ENCODE assay signal across 12 cellular contexts in the genomic region with DNA sequence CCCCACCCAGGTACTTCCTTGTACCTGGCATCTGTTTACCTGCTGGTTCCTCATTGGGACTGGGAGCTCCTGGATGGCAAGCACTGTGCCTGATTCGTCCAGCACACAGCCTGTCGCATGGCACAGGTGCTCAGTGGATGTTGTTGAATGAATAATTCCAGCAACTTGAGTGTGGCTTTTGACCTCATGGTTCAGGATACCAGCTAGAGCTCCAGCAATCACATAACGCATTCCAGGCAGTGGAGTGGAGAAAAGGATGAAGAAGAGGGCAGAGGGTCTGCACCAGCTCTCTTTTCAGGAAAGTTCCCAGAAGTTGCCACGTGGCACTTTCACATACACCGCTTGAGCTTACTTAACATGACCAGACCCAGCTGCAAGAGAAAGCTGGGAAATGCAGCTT. TPM values are rescaled to one million over a fixed set of nuclear protein-coding genes. Genes with fewer than 3 reads are reported as not detected.
A peak's percentile ranks its signal among the peaks of the same experiment; 100 is the strongest.
DNase-seq lines count a peak whose midpoint lies in the region; ATAC-seq, FAIRE-seq and TF ChIP-seq lines count a peak whose summit lies in the region.
"Had no signal": no experiment of that assay in that cellular context is flagged by ENCODE, and none has a peak within 500 bp of the region (broad histone marks: within the 10 kb centered on the region; RNA-seq: fewer than 3 reads in every experiment).

No MANE protein-coding gene starts in this region.

- H3K27me3 Mint-ChIP-seq in CD8-positive, alpha-beta T cell (ENCODE audit: low read depth): no peaks in the 10 kb centered on the region

- H3K9ac ChIP-seq in endothelial cell of umbilical vein (replicated peaks; ENCODE audit: extremely low read depth, insufficient read depth, low read length): no peak overlapping the region

- POLR2A ChIA-PET in CD8-positive, alpha-beta T cell (lab: Charles Lee): interaction anchor here (0.8 kb wide), 1 partner anchor 472 kb away, joined by 3 read pairs; the partner anchor contains the start of gene UBE2G1
- POLR2A ChIA-PET in RWPE1 (lab: Yijun Ruan, JAX; ENCODE audit: low non-redundant PET) (no interaction called here), endothelial cell of umbilical vein (lab: Charles Lee) (no interaction called here)

- no peak overlapping the region for H3K4me2 ChIP-seq in endothelial cell of umbilical vein (ENCODE audit: insufficient read depth, low read length)

- H3K4me1 ChIP-seq in CD8-positive, alpha-beta T cell (ENCODE audit: insufficient read depth, low read length): peaks cover 17% of the 10 kb centered on the region
- peaks cover 44% of the 10 kb centered on the region for H3K4me1 ChIP-seq in endothelial cell of umbilical vein (ENCODE audit: control insufficient read depth, extremely low read depth, insufficient read depth, low read length)
- peaks cover 28 to 42% (median 29%) of the 10 kb centered on the region in 3 donors for H3K4me1 ChIP-seq in pancreas

- BruUV-seq in endothelial cell of umbilical vein (replicated peaks; lab: Mats Ljungman, UMichigan): no TSS peak

- H4K20me1 ChIP-seq in endothelial cell of umbilical vein (replicated peaks; ENCODE audit: control insufficient read depth, extremely low read depth, insufficient read depth, low read length): no peaks in the 10 kb centered on the region

- H3K4me3 ChIP-seq in CD8-positive, alpha-beta T cell (ENCODE audit: low read depth, low read length): no peak overlapping the region
- H3K4me3 ChIP-seq in endothelial cell of umbilical vein (replicated peaks in 1 of 3; ENCODE audit: insufficient read depth in 1 of 3, low read depth in 1 of 3, low read length in 3 of 3): no peak overlapping the region
- no peak overlapping the region for H3K4me3 ChIP-seq in pancreas

- FAIRE-seq in endothelial cell of umbilical vein (lab: Jason Lieb, UNC): no peak
- FAIRE-seq in pancreas (lab: Jason Lieb, UNC): no peak

- H3K4me3 Mint-ChIP-seq in CD8-positive, alpha-beta T cell: peak overlapping the region; percentile 74

- no peak overlapping the region for H3K27ac Mint-ChIP-seq in CD8-positive, alpha-beta T cell

- dilution Hi-C loops in endothelial cell of umbilical vein (cut with MboI; ENCODE audit: extremely low pct_ligation_motif_present, low sequenced_read_pairs): no loop called here

- no peak for TF ChIP-seq POLR2A in endothelial cell of umbilical vein (IDR thresholded peaks at IDR 0.05; ENCODE audit: low read depth, low read length)

- H3K79me2 ChIP-seq in endothelial cell of umbilical vein (ENCODE audit: control insufficient read depth, insufficient read depth, low read length): peaks cover 10% of the 10 kb centered on the region

- H3K9me3 Mint-ChIP-seq in CD8-positive, alpha-beta T cell: no peaks in the 10 kb centered on the region

- no peaks in the 10 kb centered on the region for H3K9me1 ChIP-seq in endothelial cell of umbilical vein (replicated peaks; ENCODE audit: control insufficient read depth, extremely low read depth, insufficient read depth, low read length)

- DNase-seq in CD8-positive, alpha-beta T cell: no peak
- DNase-seq in RWPE1 (ENCODE audit: low spot score) (no peak), endothelial cell of umbilical vein (ENCODE audit: low read depth, low spot score) (no peak), pancreas (no peak), NCI-H1417 treated with DMSO at 0.1 percent for 48 hours (lab: John Stamatoyannopoulos, UW) (no peak), NCI-H2227 treated with DMSO at 0.1 percent for 48 hours (lab: John Stamatoyannopoulos, UW) (no peak)
- no peak for DNase-seq in central memory CD4-positive, alpha-beta T cell
- DNase-seq in stimulated activated CD4-positive, alpha-beta T cell treated with anti-CD3 and anti-CD28 coated beads, Interleukin-12 subunit alpha, Interleukin-12 subunit beta, amount 100 ng/mL, for 4 hours: no peak
- DNase-seq: activated CD4-positive, alpha-beta T cell treated with anti-CD3 and anti-CD28 coated beads for 1 hour; DMS79; NCI-H187 had no signal

- TF ChIP-seq CTCF in CD8-positive, alpha-beta T cell (IDR thresholded peaks at IDR 0.05): no peak
- TF ChIP-seq CTCF in RWPE1 (conservative IDR thresholded peaks at IDR 0.05; ENCODE audit: low read depth) (no peak), endothelial cell of umbilical vein (IDR thresholded peaks at IDR 0.05; ENCODE audit: extremely low read depth in 1 of 2, insufficient read depth in 1 of 2, low read depth in 1 of 2, low read length in 2 of 2) (no peak), pancreas (IDR thresholded peaks at IDR 0.05) (no peak)

- H3K36me3 Mint-ChIP-seq in CD8-positive, alpha-beta T cell: no peaks in the 10 kb centered on the region

- CTCF ChIA-PET in CD8-positive, alpha-beta T cell (lab: Charles Lee): interaction anchor here (0.7 to 1.8 kb wide), 4 partner anchors 10 to 112 kb away, joined by 3 to 8 read pairs (median 4); no protein-coding TSS in a partner anchor
- CTCF ChIA-PET in RWPE1 (lab: Yijun Ruan, JAX): interaction anchor here (0.6 to 1.3 kb wide), 3 partner anchors 20 to 966 kb away, joined by 3 to 6 read pairs (median 5); no protein-coding TSS in a partner anchor
- CTCF ChIA-PET in endothelial cell of umbilical vein (lab: Charles Lee): interaction anchor here (1.4 to 9.2 kb wide), 4 partner anchors 19 to 49 kb away, joined by 3 to 82 read pairs (median 16); partner anchors contain the start of gene NCBP3

- no peak for ATAC-seq in CD8-positive, alpha-beta T cell
- ATAC-seq in pancreas: no peak
- ATAC-seq: sciatic nerve had no signal

- no peak overlapping the region for H3K27ac ChIP-seq in CD8-positive, alpha-beta T cell (ENCODE audit: low read depth, low read length)
- H3K27ac ChIP-seq in RWPE1: peak overlapping the region; percentile 96
- no peak overlapping the region for H3K27ac ChIP-seq in endothelial cell of umbilical vein (ENCODE audit: insufficient read depth, low read depth, low read length)
- H3K27ac ChIP-seq in pancreas: peak overlapping the region in 3 of 4 donors; percentile 28 to 79 (median 77)

- intact Hi-C loops in CD8-positive, alpha-beta T cell (cut with DNase I, micrococcal nuclease): loop anchor here in 1 of 2 experiments (5.0 kb wide), 1 partner anchor 368 kb away; the partner anchor contains the start of gene ANKFY1
- intact Hi-C loops in endothelial cell of umbilical vein (cut with micrococcal nuclease): no loop called here
- intact Hi-C loops in pancreas (cut with DNase I): no loop called here

- H3K9me3 ChIP-seq in CD8-positive, alpha-beta T cell (ENCODE audit: low read length): no peaks in the 10 kb centered on the region
- H3K9me3 ChIP-seq in endothelial cell of umbilical vein (replicated peaks; ENCODE audit: control insufficient read depth, insufficient read depth, low read length) (no peaks in the 10 kb centered on the region), pancreas (no peaks in the 10 kb centered on the region)

- H3K36me3 ChIP-seq in CD8-positive, alpha-beta T cell (ENCODE audit: insufficient read depth, low read length): no peaks in the 10 kb centered on the region
- H3K36me3 ChIP-seq in endothelial cell of umbilical vein (ENCODE audit: control insufficient read depth in 2 of 2, extremely low read depth in 1 of 2, insufficient read depth in 2 of 2, low read length in 2 of 2) (no peaks in the 10 kb centered on the region), pancreas (no peaks in the 10 kb centered on the region)

- H2AFZ ChIP-seq in endothelial cell of umbilical vein (ENCODE audit: low read depth, low read length): peak overlapping the region; percentile 43

- H3K4me1 Mint-ChIP-seq in CD8-positive, alpha-beta T cell (ENCODE audit: low read depth): peaks cover 20% of the 10 kb centered on the region

- WGBS in pancreas, 2 donors: 39 to 50% methylated on average over 5 of the region's 5 CpGs

- no peaks in the 10 kb centered on the region for H3K27me3 ChIP-seq in CD8-positive, alpha-beta T cell (ENCODE audit: insufficient read depth, low read length)
- no peaks in the 10 kb centered on the region for H3K27me3 ChIP-seq in endothelial cell of umbilical vein (ENCODE audit: control insufficient read depth in 2 of 2, insufficient read depth in 2 of 2, low read length in 2 of 2)
- no peaks in the 10 kb centered on the region for H3K27me3 ChIP-seq in pancreas

RNA-seq across cellular contexts. Expression of gene CAMKK1, which starts 1.3 kb away (rescaled TPM):
- 1 to 10 TPM; 5.3 to 5.9 TPM for total RNA-seq in CD8-positive, alpha-beta T cell
- 5.7 and 6.1 TPM in 2 replicates for total RNA-seq in endothelial cell of umbilical vein
- 4.3 and 4.5 TPM in 2 replicates for polyA plus RNA-seq in endothelial cell of umbilical vein
- 3.1 and 3.6 TPM in 2 replicates for polyA plus RNA-seq in endothelial cell of umbilical vein (2011; cell fraction: cytosol; rRNA removed)
- polyA plus RNA-seq in endothelial cell of umbilical vein (2011; cell fraction: nucleus; rRNA removed): 12.1 and 12.3 TPM in 2 replicates
- 4.0 and 5.3 TPM in 2 replicates for polyA plus RNA-seq in endothelial cell of umbilical vein (2012)
- 3.2 and 5.7 TPM in 2 replicates for polyA minus RNA-seq in endothelial cell of umbilical vein
- polyA minus RNA-seq in endothelial cell of umbilical vein (2011; cell fraction: cytosol; rRNA and poly(A)+ RNA removed): 10.8 TPM
- polyA minus RNA-seq in endothelial cell of umbilical vein (2011; cell fraction: nucleus; rRNA and poly(A)+ RNA removed): 4.3 and 5.5 TPM in 2 replicates
- total RNA-seq in pancreas: 10 to 100 TPM in 1 of 6 donors, 1 to 10 TPM in 5; 4.2 to 11.9 (median 5.0) TPM
- 10 to 100 TPM; 17.1 to 23.0 TPM for polyA plus RNA-seq in pancreas

RNA-seq across cellular contexts. Expression of gene P2RX1, which starts 22.1 kb away (rescaled TPM):
- total RNA-seq in CD8-positive, alpha-beta T cell: under 1 TPM; 0.67 to 0.95 TPM
- total RNA-seq in endothelial cell of umbilical vein (not detected in 2 replicates), pancreas (10 to 100 TPM; 17.7 to 41.8 (median 24.9) TPM)
- polyA plus RNA-seq in endothelial cell of umbilical vein (0.05 TPM in 1 of 2 replicates, not detected in the other), pancreas (10 to 100 TPM; 21.8 to 37.1 TPM)
- 0.03 TPM in 1 of 2 replicates, not detected in the other for polyA plus RNA-seq in endothelial cell of umbilical vein (2011; cell fraction: cytosol; rRNA removed)
- polyA plus RNA-seq in endothelial cell of umbilical vein (2011; cell fraction: nucleus; rRNA removed): 0.05 and 0.08 TPM in 2 replicates
- polyA plus RNA-seq in endothelial cell of umbilical vein (2012): 0.10 TPM in 1 of 2 replicates, not detected in the other
- polyA minus RNA-seq in endothelial cell of umbilical vein: 0.17 TPM in 1 of 2 replicates, not detected in the other
- polyA minus RNA-seq in endothelial cell of umbilical vein (2011; cell fraction: cytosol; rRNA and poly(A)+ RNA removed): not detected
- polyA minus RNA-seq in endothelial cell of umbilical vein (2011; cell fraction: nucleus; rRNA and poly(A)+ RNA removed): not detected in 2 replicates

RNA-seq across cellular contexts. Expression of gene NCBP3, which starts 48.1 kb away (rescaled TPM):
- 10 to 100 TPM; 28.4 to 35.3 TPM for total RNA-seq in CD8-positive, alpha-beta T cell
- 51.1 and 52.2 TPM in 2 replicates for total RNA-seq in endothelial cell of umbilical vein
- 13.7 and 18.2 TPM in 2 replicates for polyA plus RNA-seq in endothelial cell of umbilical vein
- polyA plus RNA-seq in endothelial cell of umbilical vein (2011; cell fraction: cytosol; rRNA removed): 11.9 and 12.1 TPM in 2 replicates
- polyA plus RNA-seq in endothelial cell of umbilical vein (2011; cell fraction: nucleus; rRNA removed): 62.7 and 82.9 TPM in 2 replicates
- 38.9 and 40.6 TPM in 2 replicates for polyA plus RNA-seq in endothelial cell of umbilical vein (2012)
- polyA minus RNA-seq in endothelial cell of umbilical vein: 23.0 and 28.6 TPM in 2 replicates
- polyA minus RNA-seq in endothelial cell of umbilical vein (2011; cell fraction: cytosol; rRNA and poly(A)+ RNA removed): 7.9 TPM
- polyA minus RNA-seq in endothelial cell of umbilical vein (2011; cell fraction: nucleus; rRNA and poly(A)+ RNA removed): 27.6 and 51.3 TPM in 2 replicates
- total RNA-seq in pancreas: 10 to 100 TPM; 13.7 to 26.0 (median 13.8) TPM
- polyA plus RNA-seq in pancreas: 10 to 100 TPM; 27.1 to 34.2 TPM

Comparison
In these comparisons a context has a peak if more than half of its experiments do, and no peak if none do; other contexts are left out.
1. H3K27ac ChIP-seq: peak in RWPE1 (single experiment) and pancreas (3 of 4); none in CD8-positive, alpha-beta T cell (single experiment) and endothelial cell of umbilical vein (single experiment).
2. RNA of gene P2RX1, which starts 22.1 kb away (total RNA-seq): 17.7 to 41.8 TPM in pancreas; 0.67 to 0.95 TPM in CD8-positive, alpha-beta T cell and not detected in endothelial cell of umbilical vein; every median in the first group is over 4 times any median in the second.